14 cellular contexts compared by ENCODE assay signal in the genomic region with DNA sequence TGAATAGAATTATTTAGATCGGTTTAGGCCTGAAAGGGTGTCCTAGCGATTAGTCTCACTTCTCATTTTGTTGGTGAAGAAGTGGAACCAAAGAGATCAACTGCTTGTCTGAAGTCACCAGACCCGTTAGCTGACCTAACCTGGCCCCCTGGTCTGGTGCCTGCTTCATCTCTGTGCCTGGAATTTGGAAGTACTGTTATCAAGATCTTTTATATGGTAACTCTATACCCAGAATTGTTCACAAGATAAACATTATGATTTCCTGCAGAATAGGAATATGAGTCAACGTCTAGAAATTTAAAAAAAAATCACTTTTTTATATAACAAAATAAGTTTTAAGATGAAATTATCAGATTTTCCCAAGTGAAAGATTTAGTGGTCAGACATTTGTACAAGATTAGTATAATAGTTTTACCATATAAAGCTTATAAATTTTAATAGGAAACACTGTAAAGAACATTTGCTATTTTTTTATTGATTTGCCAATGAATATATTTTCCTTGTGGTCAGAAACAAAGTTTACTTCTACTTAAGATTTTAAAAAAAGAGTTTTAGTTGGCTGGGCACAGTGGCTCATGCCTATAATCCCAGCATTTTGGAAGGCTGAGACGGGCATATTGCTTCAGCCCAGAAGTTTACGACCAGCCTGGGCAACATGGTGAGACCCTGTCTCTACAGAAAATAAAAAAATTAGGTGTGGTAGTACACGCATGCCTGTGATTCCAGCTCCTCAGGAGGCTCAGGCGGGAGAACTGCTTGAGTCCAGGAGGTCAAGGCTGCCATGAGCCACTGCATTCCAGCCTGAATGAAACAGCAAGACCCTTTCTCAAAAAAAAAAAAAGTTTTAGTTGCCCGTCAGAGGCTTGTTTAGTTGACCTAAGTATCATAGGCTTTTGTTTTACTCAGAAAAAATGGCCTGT. TPM values are rescaled to one million over a fixed set of nuclear protein-coding genes. Genes with fewer than 3 reads are reported as not detected.
DNase-seq lines count a peak whose midpoint lies in the region; ATAC-seq and TF ChIP-seq lines count a peak whose summit lies in the region.
"Had no signal": no experiment of that assay in that cellular context is flagged by ENCODE, and none has a peak within 500 bp of the region (broad histone marks: within the 10 kb centered on the region; RNA-seq: fewer than 3 reads in every experiment).

No MANE protein-coding gene starts in this region.

- in situ Hi-C loops in G401 (cut with HindIII; ENCODE audit: low sequenced_read_pairs) = no loop called here
- in situ Hi-C loops in transverse colon (cut with MboI; ENCODE audit: low pct_ligation_motif_present in 1 of 4, low pct_unique_long_range_greater_than_20kb in 1 of 4, low sequenced_read_pairs in 3 of 4) = no loop called here

- H3K9me2 ChIP-seq in Karpas-422 (replicated peaks; ENCODE audit: insufficient read depth, low read length) = no peaks in the 10 kb centered on the region

- TF ChIP-seq EP300 in transverse colon (IDR thresholded peaks at IDR 0.05; ENCODE audit: low read depth) = no peak

- intact Hi-C loops in transverse colon (cut with DNase I; ENCODE audit: low total_unique reads) = no loop called here

- peak; percentile 6 for DNase-seq in AG08395 (ENCODE audit: low spot score)
- DNase-seq in amniotic epithelial cell (ENCODE audit: low read depth) = peak; percentile 64
- peak; percentile 27 for DNase-seq in medulla oblongata (ENCODE audit: extremely low spot score)
- DNase-seq in Karpas-422 = no peak
- DNase-seq in SW480 (ENCODE audit: low spot score) = no peak
- DNase-seq in G401 (ENCODE audit: low spot score) = no peak
- no peak for DNase-seq in transverse colon
- DNase-seq: activated CD4-positive, CD25-positive, alpha-beta regulatory T cell treated with anti-CD3 and anti-CD28 coated beads, Interleukin-2, amount 50 U/mL, for 72 hours; activated effector memory CD4-positive, alpha-beta T cell treated with anti-CD3 and anti-CD28 coated beads, Interleukin-2, amount 50 U/mL, for 16 hours; retina had no signal

- no peak overlapping the region for H2AFZ ChIP-seq in Karpas-422 (ENCODE audit: low read length)
- H2AFZ ChIP-seq: hepatocyte had no signal

- H3K9me3 ChIP-seq in Karpas-422 (ENCODE audit: low read length) (no peaks in the 10 kb centered on the region), transverse colon (no peaks in the 10 kb centered on the region)
- H3K9me3 ChIP-seq: BLaER1 treated with 17β-estradiol and CSF1 and Interleukin-3, amounts not matched to agents 10 nM and 100 nM had no signal

- peak; percentile 33 for ATAC-seq in HG02798 (IDR thresholded peaks at IDR 0.05; ENCODE audit: poor library complexity, unreplicated experiment)

- H3K9ac ChIP-seq in Karpas-422 (ENCODE audit: low read length) = no peak overlapping the region
- H3K9ac ChIP-seq: BLaER1 treated with 17β-estradiol and CSF1 and Interleukin-3, amounts not matched to agents 10 nM and 100 nM had no signal

- H3K27ac ChIP-seq in Karpas-422 (ENCODE audit: low read length) = no peak overlapping the region
- no peak overlapping the region for H3K27ac ChIP-seq in transverse colon
- H3K27ac ChIP-seq: BLaER1 treated with 17β-estradiol and CSF1 and Interleukin-3, amounts not matched to agents 10 nM and 100 nM; hepatocyte; RWPE1 had no signal

- no peaks in the 10 kb centered on the region for H4K20me1 ChIP-seq in Karpas-422 (ENCODE audit: insufficient read depth, low read depth, low read length)
- H4K20me1 ChIP-seq: BLaER1 treated with 17β-estradiol and CSF1 and Interleukin-3, amounts not matched to agents 10 nM and 100 nM had no signal

- H3K4me3 ChIP-seq in Karpas-422 (ENCODE audit: low read length) = no peak overlapping the region
- no peak overlapping the region for H3K4me3 ChIP-seq in transverse colon
- H3K4me3 ChIP-seq: BLaER1 treated with 17β-estradiol and CSF1 and Interleukin-3, amounts not matched to agents 10 nM and 100 nM; hepatocyte had no signal

- H3K79me2 ChIP-seq in Karpas-422 (ENCODE audit: low read length) = no peaks in the 10 kb centered on the region
- H3K79me2 ChIP-seq: hepatocyte had no signal

- 68 to 78% methylated on average over 9 of the region's 9 CpGs for WGBS in transverse colon (ENCODE audit: low coverage in 1 of 2), 2 donors

- no peak for TF ChIP-seq POLR2A in transverse colon (IDR thresholded peaks at IDR 0.05)

- 0 out of 2 replicates have a peak, but pooled peaks cover 2% of the 10 kb centered on the region for H3K36me3 ChIP-seq in Karpas-422 (ENCODE audit: insufficient read depth, low read length)
- peaks cover 0 to 5% (median 0%) of the 10 kb centered on the region in 4 donors for H3K36me3 ChIP-seq in transverse colon

- H3K27me3 ChIP-seq in Karpas-422 (ENCODE audit: low read length) (no peaks in the 10 kb centered on the region), transverse colon (no peaks in the 10 kb centered on the region)
- H3K27me3 ChIP-seq: BLaER1 treated with 17β-estradiol and CSF1 and Interleukin-3, amounts not matched to agents 10 nM and 100 nM; hepatocyte had no signal

- TF ChIP-seq CTCF in transverse colon (IDR thresholded peaks at IDR 0.05) = no peak

- H3K4me2 ChIP-seq in Karpas-422 (ENCODE audit: low read depth, low read length, poor library complexity, severe bottlenecking) = no peak overlapping the region
- H3K4me2 ChIP-seq: BLaER1 treated with 17β-estradiol and CSF1 and Interleukin-3, amounts not matched to agents 10 nM and 100 nM; hepatocyte had no signal

- H3K4me1 ChIP-seq in Karpas-422 (ENCODE audit: low read length) = no peaks in the 10 kb centered on the region
- no peaks in the 10 kb centered on the region for H3K4me1 ChIP-seq in transverse colon
- H3K4me1 ChIP-seq: BLaER1 treated with 17β-estradiol and CSF1 and Interleukin-3, amounts not matched to agents 10 nM and 100 nM had no signal

RNA-seq across cellular contexts. Expression of a gene that starts 37.0 kb away (rescaled TPM):
- 0.26 TPM in 1 of 2 replicates, not detected in the other for total RNA-seq in Karpas-422 (2014; rRNA removed; shearing (Covaris generic); ENCODE audit: low replicate concordance)
- total RNA-seq in G401 (2014; rRNA removed; shearing (Covaris generic)) = not detected in 2 replicates
- total RNA-seq in transverse colon = 10 to 100 TPM in 1 of 4 donors, under 1 TPM in 2, not detected in 1; 0.55 to 20.1 (median 0.64) TPM

RNA-seq across cellular contexts. Expression of a gene that starts 37.9 kb away (rescaled TPM):
- total RNA-seq in Karpas-422 (2014; rRNA removed; shearing (Covaris generic); ENCODE audit: low replicate concordance) = 22.2 and 26.6 TPM in 2 replicates
- 1.6 and 5.8 TPM in 2 replicates for total RNA-seq in G401 (2014; rRNA removed; shearing (Covaris generic))
- 10 to 100 TPM in 1 of 4 donors, 1 to 10 TPM in 3; 2.0 to 10.0 (median 7.1) TPM for total RNA-seq in transverse colon

Comparison
In these comparisons a context has a peak if more than half of its experiments do, and no peak if none do; other contexts are left out.
1. DNase-seq: peak in AG08395 (single experiment), amniotic epithelial cell (single experiment) and medulla oblongata (single experiment); none in Karpas-422 (single experiment), SW480 (single experiment), G401 (single experiment) and transverse colon (single experiment).